9 cellular contexts compared by ENCODE assay signal in genomic region chr5:5207832-5208231, GRCh38.
"Had no signal": no experiment of that assay in that cellular context is flagged by ENCODE, and none has a peak within 500 bp of the region (broad histone marks: within the 10 kb centered on the region; RNA-seq: fewer than 3 reads in every experiment).

No MANE protein-coding gene starts in this region.

- H3K9me3 ChIP-seq: HAP-1 had no signal

- H3K4me3 Mint-ChIP-seq: HFFc6 had no signal

- H3K9me3 Mint-ChIP-seq: HFFc6 had no signal

- H3K27ac ChIP-seq: GM23248, KMS-11 had no signal

- H3K4me2 ChIP-seq: KMS-11 had no signal

- ATAC-seq: HCT116 had no signal

- H3K4me3 ChIP-seq: GM23248, HAP-1 had no signal

- H3K4me1 ChIP-seq: HAP-1 had no signal

- H2AFZ ChIP-seq: GM23248 had no signal

- H3K36me3 ChIP-seq: HAP-1 had no signal

- H3K27ac Mint-ChIP-seq: HFFc6 had no signal

- H3K9ac ChIP-seq: GM23248, KMS-11 had no signal

- DNase-seq: GM23248, GOT3, H7, HFFc6, KBM-7 had no signal

- FAIRE-seq: HTR-8/SVneo had no signal
